In the genomic region with DNA sequence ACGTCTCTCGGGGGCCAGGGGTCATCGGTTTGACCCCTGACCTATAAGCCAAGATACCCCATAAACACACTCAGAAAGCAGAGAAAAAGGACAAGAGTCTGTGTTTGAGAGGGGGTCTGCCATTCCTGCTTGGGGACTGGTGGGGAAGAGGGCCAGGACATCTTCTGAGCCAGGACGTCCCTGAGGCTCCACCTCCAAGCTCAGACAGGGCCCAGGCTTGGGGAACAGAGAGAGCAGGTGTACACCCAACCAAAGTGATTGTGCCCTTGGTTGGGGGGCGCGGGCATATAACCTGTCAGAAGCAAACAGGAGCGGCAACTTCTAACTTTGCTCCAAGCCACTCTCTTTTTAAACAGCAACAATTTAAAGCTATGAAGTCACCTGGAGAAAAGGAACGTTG, we compare ENCODE assay signal across 25 cellular contexts. TPM values are rescaled to one million over a fixed set of nuclear protein-coding genes. Genes with fewer than 3 reads are reported as not detected.
DNase-seq lines count a peak whose midpoint lies in the region; ATAC-seq and TF ChIP-seq lines count a peak whose summit lies in the region.
"Had no signal": no experiment of that assay in that cellular context is flagged by ENCODE, and none has a peak within 500 bp of the region (broad histone marks: within the 10 kb centered on the region; RNA-seq: fewer than 3 reads in every experiment).

No MANE protein-coding gene starts in this region.

- H3K4me1 ChIP-seq in right cardiac atrium (ENCODE audit: control insufficient read depth, insufficient read depth, low read length), result peaks cover 6% of the 10 kb centered on the region
- H3K4me1 ChIP-seq in neuronal stem cell (ENCODE audit: control insufficient read depth in 2 of 2, insufficient read depth in 1 of 2, low read depth in 1 of 2, low read length in 2 of 2), result peaks cover 18 to 23% of the 10 kb centered on the region in 2 donors

- H3K4me1 Mint-ChIP-seq in brain, result peaks cover 37% of the 10 kb centered on the region
- peaks cover 36 to 49% of the 10 kb centered on the region in 2 donors for H3K4me1 Mint-ChIP-seq in stimulated activated naive B cell treated with anti-CD40 and anti-IgM and Interleukin-4, amounts not matched to agents 10 μg/mL and 1 μg/mL and 100 μg/mL, for 72 hours

- no peak overlapping the region for H3K14ac ChIP-seq in neuronal stem cell (ENCODE audit: low read length)

- no peak for ATAC-seq in Right ventricle myocardium superior (ENCODE audit: poor library complexity)
- ATAC-seq in right cardiac atrium, result no peak
- ATAC-seq in stimulated activated naive B cell treated with anti-CD40 and anti-IgM and Interleukin-4, amounts not matched to agents 10 μg/mL and 1 μg/mL and 100 μg/mL, for 72 hours (replicated peaks), result no peak
- ATAC-seq: CD8-positive, alpha-beta T cell; GM23338 had no signal

- H4K8ac ChIP-seq in neuronal stem cell (ENCODE audit: low read depth, low read length), result no peak overlapping the region

- intact Hi-C loops in Right ventricle myocardium superior (cut with DNase I), result no loop called here
- intact Hi-C loops in right cardiac atrium (cut with DNase I), result no loop called here

- no peak overlapping the region for H2AK5ac ChIP-seq in neuronal stem cell (ENCODE audit: low read depth, low read length)

- peaks cover 43 to 77% of the 10 kb centered on the region in 2 donors for H3K36me3 ChIP-seq in neuronal stem cell (replicated peaks in 1 of 2; ENCODE audit: control insufficient read depth in 2 of 2, insufficient read depth in 2 of 2, low read length in 2 of 2)
- H3K36me3 ChIP-seq: HAP-1 had no signal

- H2BK5ac ChIP-seq in neuronal stem cell (ENCODE audit: low read length), result no peak overlapping the region

- H3K27ac Mint-ChIP-seq in brain, result peak overlapping the region in 3 of 5 experiments; percentile 42 to 88 (median 56)
- H3K27ac Mint-ChIP-seq in stimulated activated naive B cell treated with anti-CD40 and anti-IgM and Interleukin-4, amounts not matched to agents 10 μg/mL and 1 μg/mL and 100 μg/mL, for 72 hours, result peak overlapping the region; percentile 81
- H3K27ac Mint-ChIP-seq: CD8-positive, alpha-beta T cell had no signal

- H4K91ac ChIP-seq in neuronal stem cell (ENCODE audit: low read depth, low read length, poor library complexity), result no peak overlapping the region

- no peak overlapping the region for H3K9ac ChIP-seq in neuronal stem cell (ENCODE audit: low read depth, low read length, poor library complexity)

- 73% methylated on average over 8 of the region's 8 CpGs for WGBS in right cardiac atrium
- no CpG with 5 or more reads among the region's 8 CpGs for WGBS in neuronal stem cell (ENCODE audit: extremely low coverage in 2 of 2, insufficient read length in 2 of 2, insufficient replicate concordance in 1 of 2), 2 donors

- DNase-seq in Right ventricle myocardium superior (peak; percentile 22), right cardiac atrium (no peak), neuronal stem cell (ENCODE audit: low spot score) (no peak)
- DNase-seq in stimulated activated naive B cell treated with anti-CD40 and anti-IgM and Interleukin-4, amounts not matched to agents 10 μg/mL and 1 μg/mL and 100 μg/mL, for 72 hours, result no peak
- DNase-seq in activated naive CD4-positive, alpha-beta T cell (lab: John Stamatoyannopoulos, UW), result no peak
- no peak for DNase-seq in activated CD8-positive, alpha-beta memory T cell treated with anti-CD3 and anti-CD28 coated beads, Interleukin-2, amount 50 U/mL, for 48 hours
- DNase-seq: 8988T; C1 segment of cervical spinal cord; Calu3; CD8-positive, alpha-beta T cell; DMS153; KBM-7; NCI-H1092; NCI-H1436 treated with DMSO at 0.1 percent for 48 hours; NCI-H1930; NCI-H226; NCI-H510A treated with DMSO at 0.1 percent for 48 hours; NCI-H82; OCI-M1; SHP77 had no signal

- no peak overlapping the region for H3K4me3 Mint-ChIP-seq in brain
- H3K4me3 Mint-ChIP-seq in stimulated activated naive B cell treated with anti-CD40 and anti-IgM and Interleukin-4, amounts not matched to agents 10 μg/mL and 1 μg/mL and 100 μg/mL, for 72 hours, result no peak overlapping the region
- H3K4me3 Mint-ChIP-seq: CD8-positive, alpha-beta T cell; GM23338 had no signal

- H3K27me3 Mint-ChIP-seq in brain, result no peaks in the 10 kb centered on the region
- no peaks in the 10 kb centered on the region for H3K27me3 Mint-ChIP-seq in stimulated activated naive B cell treated with anti-CD40 and anti-IgM and Interleukin-4, amounts not matched to agents 10 μg/mL and 1 μg/mL and 100 μg/mL, for 72 hours

- no peak overlapping the region for H3K4ac ChIP-seq in neuronal stem cell (ENCODE audit: low read length)

- H3K4me3 ChIP-seq in right cardiac atrium (ENCODE audit: low read length), result no peak overlapping the region
- H3K4me3 ChIP-seq in neuronal stem cell (ENCODE audit: low read length in 2 of 2), result no peak overlapping the region
- H3K4me3 ChIP-seq: GM23338, HAP-1, SK-N-MC had no signal

- H3K36me3 Mint-ChIP-seq in brain, result peaks cover 38% of the 10 kb centered on the region
- peaks cover 62 to 74% of the 10 kb centered on the region in 2 donors for H3K36me3 Mint-ChIP-seq in stimulated activated naive B cell treated with anti-CD40 and anti-IgM and Interleukin-4, amounts not matched to agents 10 μg/mL and 1 μg/mL and 100 μg/mL, for 72 hours

- H3K4me2 ChIP-seq in neuronal stem cell (ENCODE audit: insufficient read depth, low read length, poor library complexity, severe bottlenecking), result no peak overlapping the region
- H3K4me2 ChIP-seq: GM23338 had no signal

- H3K27me3 ChIP-seq in right cardiac atrium (ENCODE audit: control insufficient read depth, insufficient read depth) (no peaks in the 10 kb centered on the region), neuronal stem cell (ENCODE audit: control insufficient read depth in 3 of 3, insufficient read depth in 3 of 3, low read depth in 1 of 3, low read length in 3 of 3) (no peaks in the 10 kb centered on the region)

- H3K23ac ChIP-seq in neuronal stem cell (ENCODE audit: low read depth, low read length, poor library complexity), result no peak overlapping the region

- H2AFZ ChIP-seq in neuronal stem cell (ENCODE audit: low read length), result no peak overlapping the region
- H2AFZ ChIP-seq: GM23338 had no signal

- H3K27ac ChIP-seq in right cardiac atrium (ENCODE audit: low read length), result no peak overlapping the region
- H3K27ac ChIP-seq in neuronal stem cell (replicated peaks; ENCODE audit: low read length), result no peak overlapping the region
- H3K27ac ChIP-seq: HL-60, SK-N-MC had no signal

- H2BK15ac ChIP-seq in neuronal stem cell (ENCODE audit: low read length), result no peak overlapping the region

- peaks cover 6% of the 10 kb centered on the region for H3K79me1 ChIP-seq in neuronal stem cell (ENCODE audit: low read depth, low read length)

- H3K18ac ChIP-seq in neuronal stem cell (ENCODE audit: low read length), result peak overlapping the region; percentile 33

- H3K9me3 ChIP-seq in right cardiac atrium (ENCODE audit: control insufficient read depth, low read length) (no peaks in the 10 kb centered on the region), neuronal stem cell (replicated peaks in 1 of 2; ENCODE audit: control insufficient read depth in 2 of 2, insufficient read depth in 1 of 2, low read depth in 1 of 2, low read length in 2 of 2) (no peaks in the 10 kb centered on the region)
- H3K9me3 ChIP-seq: HAP-1 had no signal

- H3K9me3 Mint-ChIP-seq in brain, result no peaks in the 10 kb centered on the region
- no peaks in the 10 kb centered on the region for H3K9me3 Mint-ChIP-seq in stimulated activated naive B cell treated with anti-CD40 and anti-IgM and Interleukin-4, amounts not matched to agents 10 μg/mL and 1 μg/mL and 100 μg/mL, for 72 hours
- H3K9me3 Mint-ChIP-seq: CD8-positive, alpha-beta T cell; GM23338 had no signal

- H2BK120ac ChIP-seq in neuronal stem cell (ENCODE audit: low read depth, low read length), result no peak overlapping the region

- no peak overlapping the region for H2BK12ac ChIP-seq in neuronal stem cell (ENCODE audit: low read length)

- TF ChIP-seq CTCF in brain (conservative IDR thresholded peaks at IDR 0.05), result no peak

RNA-seq across cellular contexts. Expression of a gene that starts 33.9 kb away (rescaled TPM):
- total RNA-seq in Right ventricle myocardium superior, result 146 TPM
- total RNA-seq in right cardiac atrium, result 100 to 1,000 TPM in 3 of 4 donors, 10 to 100 TPM in 1; 91.8 to 121 (median 110) TPM
- polyA plus RNA-seq in right cardiac atrium, result 97.7 TPM
- polyA plus RNA-seq in brain (ENCODE audit: insufficient read depth, low read depth, low replicate concordance), result 142 TPM
- polyA plus RNA-seq in neuronal stem cell (2013, experiment 1 of 2), result 42.1 TPM
- polyA plus RNA-seq in neuronal stem cell (2013, experiment 2 of 2), result 42.3 TPM
